In the genomic region with DNA sequence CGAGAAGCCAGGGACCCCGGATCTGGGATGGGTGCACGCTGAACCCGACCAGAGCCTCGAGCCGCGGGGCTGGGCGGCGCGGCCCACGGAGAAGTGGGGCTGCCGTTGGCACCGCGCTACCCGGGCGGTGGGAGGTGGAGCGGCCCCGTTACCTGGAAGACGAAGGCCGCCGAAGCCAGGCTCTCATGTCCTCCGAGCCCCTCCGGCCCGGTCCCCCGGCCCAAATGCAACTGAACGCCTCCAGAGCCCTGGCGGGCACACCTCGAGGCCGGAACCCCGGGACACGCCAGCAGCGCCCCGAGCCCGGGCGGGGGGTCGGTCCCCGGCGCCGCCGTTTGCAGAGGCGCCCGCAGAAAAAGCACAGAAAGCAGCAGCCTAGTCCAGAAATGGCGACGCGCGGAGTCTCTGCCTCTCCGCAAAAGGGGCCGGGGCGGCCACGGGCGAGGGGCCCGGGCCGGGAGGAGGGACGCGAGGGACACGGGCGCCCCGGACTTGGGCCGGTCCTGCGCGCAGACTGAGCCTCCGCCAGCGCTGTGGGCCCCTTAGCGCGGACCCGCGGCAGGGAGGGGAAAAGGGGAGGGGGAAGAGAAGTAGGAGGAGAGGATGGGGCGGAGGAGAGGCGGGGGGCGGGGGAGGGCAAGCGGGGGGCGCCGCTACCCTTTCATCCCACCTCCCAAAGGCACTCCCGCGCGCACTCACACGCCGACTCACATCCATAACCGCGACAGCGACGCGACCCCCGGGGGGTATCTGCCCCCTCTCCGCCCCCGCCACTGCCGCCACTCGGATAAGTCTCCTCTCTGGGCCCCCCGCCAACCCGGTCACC, we compare ENCODE assay signal across 8 cellular contexts. TPM values are rescaled to one million over a fixed set of nuclear protein-coding genes. Genes with fewer than 3 reads are reported as not detected.
DNase-seq lines count a peak whose midpoint lies in the region; ATAC-seq, FAIRE-seq and TF ChIP-seq lines count a peak whose summit lies in the region.

No MANE protein-coding gene starts in this region.

- peaks cover 15% of the 10 kb centered on the region for H3K4me1 Mint-ChIP-seq in activated CD4-positive, alpha-beta memory T cell treated with anti-CD3 and anti-CD28 coated beads for 36 hours (ENCODE audit: low read depth)

- no peak for TF ChIP-seq CTCF in A673 (conservative IDR thresholded peaks at IDR 0.05; ENCODE audit: low read depth, low read length)
- no peak for TF ChIP-seq CTCF in fibroblast of pulmonary artery (IDR thresholded peaks at IDR 0.05; ENCODE audit: low read length, missing control alignments)
- TF ChIP-seq CTCF in osteoblast (IDR thresholded peaks at IDR 0.05; ENCODE audit: extremely low read depth, low read depth, low read length) = no peak

- DNase-seq in A673 (ENCODE audit: low spot score) (peak; percentile 45), HTR-8/SVneo (ENCODE audit: insufficient read length, low spot score) (peak; percentile 48), fibroblast of pulmonary artery (ENCODE audit: low read depth) (peak; percentile 31), osteoblast (ENCODE audit: insufficient read length, low spot score, missing footprints) (peak; percentile 88), HUDEP-2 (lab: John Stamatoyannopoulos, UW; ENCODE audit: unreplicated experiment in 76 of 76) (no peak), epidermal melanocyte (ENCODE audit: insufficient read length, low spot score) (no peak)
- peak; percentile 35 for DNase-seq in activated CD4-positive, alpha-beta memory T cell treated with anti-CD3 and anti-CD28 coated beads for 36 hours

- peaks cover 27% of the 10 kb centered on the region for H4K20me1 ChIP-seq in osteoblast (ENCODE audit: insufficient read depth, low read length)

- H3K79me2 ChIP-seq in osteoblast (ENCODE audit: insufficient read depth, low read length) = peaks cover 4% of the 10 kb centered on the region

- H3K9me3 ChIP-seq in A673 (ENCODE audit: low read depth, low read length, poor library complexity, severe bottlenecking) (no peaks in the 10 kb centered on the region), osteoblast (ENCODE audit: low read depth, low read length) (no peaks in the 10 kb centered on the region)

- POLR2A ChIA-PET in A673 (lab: Charles Lee; ENCODE audit: low non-redundant PET) = no interaction called here
- POLR2A ChIA-PET in activated CD4-positive, alpha-beta memory T cell treated with anti-CD3 and anti-CD28 coated beads for 36 hours (lab: Charles Lee) = no interaction called here

- no peak for ATAC-seq in HG03135 (IDR thresholded peaks at IDR 0.05; ENCODE audit: unreplicated experiment)

- H3K27ac ChIP-seq in A673 (ENCODE audit: low read depth, low read length, poor library complexity, severe bottlenecking) (peak overlapping the region; percentile 77), osteoblast (ENCODE audit: low read depth, low read length) (no peak overlapping the region)

- intact Hi-C loops in A673 (cut with micrococcal nuclease; ENCODE audit: unreplicated experiment) = loop anchor here (5.0 to 10.0 kb wide), 4 partner anchors 235 to 605 kb away; no protein-coding TSS in a partner anchor
- intact Hi-C loops in activated CD4-positive, alpha-beta memory T cell treated with anti-CD3 and anti-CD28 coated beads for 36 hours (cut with micrococcal nuclease) = loop anchor here (2.0 to 10.0 kb wide), 4 partner anchors 105 to 605 kb away; no protein-coding TSS in a partner anchor

- H3K27me3 ChIP-seq in A673 (replicated peaks; ENCODE audit: insufficient read depth, low read depth, low read length, poor library complexity) (no peaks in the 10 kb centered on the region), osteoblast (ENCODE audit: insufficient read depth, low read length) (no peaks in the 10 kb centered on the region)

- H3K4me1 ChIP-seq in A673 (ENCODE audit: insufficient read depth, low read length, poor library complexity, severe bottlenecking) (peaks cover 14% of the 10 kb centered on the region), osteoblast (ENCODE audit: insufficient read depth, low read length) (peaks cover 13% of the 10 kb centered on the region)

- peaks cover 1% of the 10 kb centered on the region for H3K36me3 Mint-ChIP-seq in activated CD4-positive, alpha-beta memory T cell treated with anti-CD3 and anti-CD28 coated beads for 36 hours

- CTCF ChIA-PET in A673 (lab: Charles Lee) = interaction anchor here (0.6 kb wide), 1 partner anchor 196 kb away, joined by 3 read pairs; no protein-coding TSS in a partner anchor
- CTCF ChIA-PET in activated CD4-positive, alpha-beta memory T cell treated with anti-CD3 and anti-CD28 coated beads for 36 hours (lab: Charles Lee) = interaction anchor here (1.0 to 3.6 kb wide), 2 partner anchors 329 to 606 kb away, joined by 3 to 38 read pairs; no protein-coding TSS in a partner anchor

- H3K27ac Mint-ChIP-seq in activated CD4-positive, alpha-beta memory T cell treated with anti-CD3 and anti-CD28 coated beads for 36 hours = peak overlapping the region; percentile 44

- peak overlapping the region; percentile 76 for H3K4me3 Mint-ChIP-seq in activated CD4-positive, alpha-beta memory T cell treated with anti-CD3 and anti-CD28 coated beads for 36 hours

- H3K4me3 ChIP-seq in A673 (ENCODE audit: low read depth, low read length, poor library complexity, severe bottlenecking) (peak overlapping the region; percentile 91), fibroblast of pulmonary artery (replicated peaks; ENCODE audit: low read depth, low read length) (peak overlapping the region; percentile 71), osteoblast (ENCODE audit: insufficient read depth, low read length) (peak overlapping the region; percentile 79)

- peak overlapping the region; percentile 51 for H2AFZ ChIP-seq in osteoblast (ENCODE audit: low read length)

- no peaks in the 10 kb centered on the region for H3K9me3 Mint-ChIP-seq in activated CD4-positive, alpha-beta memory T cell treated with anti-CD3 and anti-CD28 coated beads for 36 hours

- peak; percentile 13 for FAIRE-seq in HTR-8/SVneo (lab: Jason Lieb, UNC)

- H3K36me3 ChIP-seq in A673 (ENCODE audit: insufficient read depth, low read length, poor library complexity, severe bottlenecking) (no peaks in the 10 kb centered on the region), osteoblast (ENCODE audit: insufficient read depth, low read length) (peaks cover 2% of the 10 kb centered on the region)

- peak overlapping the region; percentile 86 for H3K4me2 ChIP-seq in osteoblast (ENCODE audit: insufficient read depth, low read length)

- BruUV-seq in A673 (replicated peaks; lab: Mats Ljungman, UMichigan) = no TSS peak

- no peaks in the 10 kb centered on the region for H3K27me3 Mint-ChIP-seq in activated CD4-positive, alpha-beta memory T cell treated with anti-CD3 and anti-CD28 coated beads for 36 hours

RNA-seq across cellular contexts. Expression of a gene that starts 1.4 kb away (rescaled TPM):
- total RNA-seq in A673 (2021) = 10.7 and 15.2 TPM in 2 replicates
- total RNA-seq in activated CD4-positive, alpha-beta memory T cell treated with anti-CD3 and anti-CD28 coated beads for 36 hours = 1 to 10 TPM; 3.9 to 4.4 TPM
- 2.9 and 5.1 TPM in 2 replicates for total RNA-seq in osteoblast

Comparison
In these comparisons a context has a peak if more than half of its experiments do, and no peak if none do; other contexts are left out.
1. DNase-seq: peak in A673 (single experiment), HTR-8/SVneo (single experiment), activated CD4-positive, alpha-beta memory T cell treated with anti-CD3 and anti-CD28 coated beads for 36 hours (single experiment), fibroblast of pulmonary artery (single experiment) and osteoblast (single experiment); none in HUDEP-2 (0 of 76) and epidermal melanocyte (single experiment).
2. Peak in every context shown above with its lines, with median percentiles within 50 percentile points of each other: H3K4me3 ChIP-seq.